8 cellular contexts compared by ENCODE assay signal in genomic region chr11:45355706-45356041, GRCh38.
DNase-seq lines count a peak whose midpoint lies in the region; TF ChIP-seq lines count a peak whose summit lies in the region.

No MANE protein-coding gene starts in this region.

- H4K20me1 ChIP-seq in OCI-LY7 (ENCODE audit: insufficient read depth, low read length) (no peaks in the 10 kb centered on the region), fibroblast of lung (ENCODE audit: control insufficient read depth, extremely low read depth, insufficient read depth, low read length) (no peaks in the 10 kb centered on the region)

- TF ChIP-seq CTCF in OCI-LY7 (conservative IDR thresholded peaks at IDR 0.05; ENCODE audit: low read length) (no peak), fibroblast of lung (conservative IDR thresholded peaks at IDR 0.05 in 1 of 2, IDR thresholded peaks at IDR 0.05 in 1 of 2; ENCODE audit: low read depth in 1 of 2, low read length in 2 of 2) (no peak), parathyroid adenoma (IDR thresholded peaks at IDR 0.05) (no peak)

- intact Hi-C loops in OCI-LY7 (cut with micrococcal nuclease; ENCODE audit: unreplicated experiment) (no loop called here), posterior vena cava (cut with DNase I) (no loop called here)

- peak overlapping the region; percentile 73 for H3K4me2 ChIP-seq in OCI-LY7 (ENCODE audit: low read length)
- H3K4me2 ChIP-seq in fibroblast of lung (ENCODE audit: extremely low read depth, insufficient read depth, low read length): peak overlapping the region; percentile 51
- H3K4me2 ChIP-seq in parathyroid adenoma (ENCODE audit: low read length): peak overlapping the region; percentile 75

- H3K79me2 ChIP-seq in OCI-LY7 (ENCODE audit: insufficient read depth, low read depth, low read length) (no peaks in the 10 kb centered on the region), fibroblast of lung (ENCODE audit: control insufficient read depth, insufficient read depth, low read length) (no peaks in the 10 kb centered on the region), parathyroid adenoma (no peaks in the 10 kb centered on the region)

- H2AFZ ChIP-seq in OCI-LY7 (ENCODE audit: low read length) (peak overlapping the region; percentile 94), fibroblast of lung (ENCODE audit: low read length) (peak overlapping the region; percentile 85), parathyroid adenoma (peak overlapping the region; percentile 71)

- peak overlapping the region; percentile 81 for H3K4me3 ChIP-seq in CD8-positive, alpha-beta memory T cell (ENCODE audit: low read length)
- H3K4me3 ChIP-seq in OCI-LY7 (ENCODE audit: low read depth, low read length, poor library complexity, severe bottlenecking) (peak overlapping the region; percentile 67), fibroblast of lung (replicated peaks in 1 of 4; ENCODE audit: control extremely low read depth in 1 of 4, insufficient read depth in 1 of 4, low read depth in 3 of 4, low read length in 4 of 4) (peak overlapping the region; percentile 26 to 72 (median 42)), parathyroid adenoma (ENCODE audit: low read depth, low read length) (peak overlapping the region; percentile 83)

- H3K36me3 ChIP-seq in CD8-positive, alpha-beta memory T cell (ENCODE audit: insufficient read depth, low read length): no peaks in the 10 kb centered on the region
- no peaks in the 10 kb centered on the region for H3K36me3 ChIP-seq in OCI-LY7 (ENCODE audit: insufficient read depth, low read length)
- H3K36me3 ChIP-seq in fibroblast of lung (ENCODE audit: control insufficient read depth, insufficient read depth, low read length): no peaks in the 10 kb centered on the region
- no peaks in the 10 kb centered on the region for H3K36me3 ChIP-seq in parathyroid adenoma (ENCODE audit: control insufficient read depth, insufficient read depth, low read length)

- POLR2A ChIA-PET in CD8-positive, alpha-beta memory T cell (lab: Charles Lee): no interaction called here
- POLR2A ChIA-PET in OCI-LY7 (lab: Charles Lee): no interaction called here

- TSS peak; percentile 82 for BruUV-seq in OCI-LY7 (replicated peaks; lab: Mats Ljungman, UMichigan)

- H3K27ac ChIP-seq in CD8-positive, alpha-beta memory T cell (ENCODE audit: low read depth, low read length): peak overlapping the region; percentile 69
- H3K27ac ChIP-seq in OCI-LY7 (ENCODE audit: low read depth, low read length, poor library complexity, severe bottlenecking): no peak overlapping the region
- H3K27ac ChIP-seq in fibroblast of lung (ENCODE audit: insufficient read depth, low read length): no peak overlapping the region
- peak overlapping the region; percentile 45 for H3K27ac ChIP-seq in parathyroid adenoma

- DNase-seq in CD8-positive, alpha-beta memory T cell: peak in 1 of 5 donors; percentile 11
- no peak for DNase-seq in OCI-LY7 (ENCODE audit: low spot score)
- DNase-seq in fibroblast of lung (ENCODE audit: low read depth in 2 of 2): no peak
- DNase-seq in posterior vena cava (ENCODE audit: low spot score): no peak
- no peak for DNase-seq in DMS114 treated with DMSO at 0.1 percent for 48 hours (lab: John Stamatoyannopoulos, UW; ENCODE audit: unreplicated experiment)
- no peak for DNase-seq in nucleus accumbens (lab: John Stamatoyannopoulos, UW)
- no peak for DNase-seq in HCEC 1CT

- peaks cover 12% of the 10 kb centered on the region for H3K4me1 ChIP-seq in CD8-positive, alpha-beta memory T cell (ENCODE audit: insufficient read depth, low read length)
- H3K4me1 ChIP-seq in OCI-LY7 (ENCODE audit: insufficient read depth, low read length, poor library complexity, severe bottlenecking): peaks cover 4% of the 10 kb centered on the region
- no peaks in the 10 kb centered on the region for H3K4me1 ChIP-seq in fibroblast of lung (ENCODE audit: control insufficient read depth, extremely low read depth, insufficient read depth, low read length)
- no peaks in the 10 kb centered on the region for H3K4me1 ChIP-seq in parathyroid adenoma

- peaks cover 1 to 4% (median 3%) of the 10 kb centered on the region in 3 donors for H3K36me3 Mint-ChIP-seq in CD8-positive, alpha-beta memory T cell

- H3K9ac ChIP-seq in fibroblast of lung (ENCODE audit: insufficient read depth, low read length) (no peak overlapping the region), parathyroid adenoma (no peak overlapping the region)

- peaks cover 0 to 7% of the 10 kb centered on the region in 2 donors for H3K27me3 Mint-ChIP-seq in CD8-positive, alpha-beta memory T cell

- peak overlapping the region; percentile 80 to 94 (median 82) for H3K4me3 Mint-ChIP-seq in CD8-positive, alpha-beta memory T cell

- H3K9me3 Mint-ChIP-seq in CD8-positive, alpha-beta memory T cell: peaks cover 0 to 2% (median 0%) of the 10 kb centered on the region in 5 donors

- H3K4me1 Mint-ChIP-seq in CD8-positive, alpha-beta memory T cell: peaks cover 17 to 22% (median 20%) of the 10 kb centered on the region in 3 donors

- no peaks in the 10 kb centered on the region for H3K27me3 ChIP-seq in CD8-positive, alpha-beta memory T cell (ENCODE audit: insufficient read depth, low read length, poor library complexity, severe bottlenecking)
- H3K27me3 ChIP-seq in fibroblast of lung (ENCODE audit: control insufficient read depth, insufficient read depth, low read length): peaks cover 2% of the 10 kb centered on the region
- no peaks in the 10 kb centered on the region for H3K27me3 ChIP-seq in parathyroid adenoma (ENCODE audit: control insufficient read depth, insufficient read depth, low read length)

- CTCF ChIA-PET in CD8-positive, alpha-beta memory T cell (lab: Charles Lee): interaction anchor here (0.6 to 1.2 kb wide), 2 partner anchors 16 to 20 kb away, joined by 3 read pairs; no protein-coding TSS in a partner anchor
- CTCF ChIA-PET in OCI-LY7 (lab: Charles Lee; ENCODE audit: unreplicated experiment): no interaction called here

- no peaks in the 10 kb centered on the region for H3K9me3 ChIP-seq in CD8-positive, alpha-beta memory T cell (ENCODE audit: low read length)
- H3K9me3 ChIP-seq in OCI-LY7 (ENCODE audit: low read length): no peaks in the 10 kb centered on the region
- H3K9me3 ChIP-seq in fibroblast of lung (ENCODE audit: control insufficient read depth, insufficient read depth, low read depth, low read length): no peaks in the 10 kb centered on the region
- no peaks in the 10 kb centered on the region for H3K9me3 ChIP-seq in parathyroid adenoma (ENCODE audit: control insufficient read depth, low read length)

- no peaks in the 10 kb centered on the region for H3K9me2 ChIP-seq in OCI-LY7 (ENCODE audit: insufficient read depth, low read length)

- peak overlapping the region; percentile 19 to 97 (median 86) for H3K27ac Mint-ChIP-seq in CD8-positive, alpha-beta memory T cell

Comparison
In these comparisons a context has a peak if more than half of its experiments do, and no peak if none do; other contexts are left out.
1. H3K27ac ChIP-seq: peak in CD8-positive, alpha-beta memory T cell (single experiment) and parathyroid adenoma (single experiment); none in OCI-LY7 (single experiment) and fibroblast of lung (single experiment).
2. Peak in every context shown above with its lines, with median percentiles within 50 percentile points of each other: H3K4me3 ChIP-seq, H2AFZ ChIP-seq and H3K4me2 ChIP-seq.